ENCODE assay signal across 11 cellular contexts in the genomic region with DNA sequence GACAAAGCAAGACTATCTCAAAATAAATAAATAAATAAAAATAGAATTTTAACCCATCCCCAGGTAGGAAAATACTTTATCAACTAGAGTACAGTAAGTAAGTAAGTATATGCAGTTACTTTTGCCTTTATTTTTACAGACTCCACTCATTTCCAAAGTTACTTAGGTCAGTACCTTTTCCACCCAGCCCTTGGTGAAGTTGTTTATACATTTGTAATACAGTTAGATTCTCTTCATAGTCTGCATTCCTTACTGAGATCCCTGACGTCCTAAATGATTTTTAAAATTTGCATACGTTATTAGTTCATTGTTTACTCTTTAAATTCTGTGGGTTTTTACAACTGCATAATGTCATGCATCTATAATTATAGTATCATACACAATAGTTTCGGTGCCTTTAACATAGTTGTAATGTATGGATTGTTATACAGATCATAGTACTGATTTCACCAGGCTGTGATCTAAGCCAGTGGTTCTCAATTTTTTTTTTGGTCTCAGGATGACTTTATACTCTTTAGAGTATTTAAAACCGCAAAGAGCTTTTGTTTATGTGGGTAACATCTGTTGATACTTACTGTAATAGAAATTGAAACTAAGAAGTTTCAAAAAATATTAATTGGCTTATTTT. TPM values are rescaled to one million over a fixed set of nuclear protein-coding genes. Genes with fewer than 3 reads are reported as not detected.
DNase-seq lines count a peak whose midpoint lies in the region; ATAC-seq and TF ChIP-seq lines count a peak whose summit lies in the region.
"Had no signal": no experiment of that assay in that cellular context is flagged by ENCODE, and none has a peak within 500 bp of the region (broad histone marks: within the 10 kb centered on the region; RNA-seq: fewer than 3 reads in every experiment).

No MANE protein-coding gene starts in this region.

- POLR2A ChIA-PET in activated CD4-positive, alpha-beta memory T cell treated with anti-CD3 and anti-CD28 coated beads for 36 hours (lab: Charles Lee): interaction anchor here (1.7 to 1.8 kb wide), 2 partner anchors 11 to 41 kb away, joined by 4 to 8 read pairs; a partner anchor contains a TSS

- H3K27ac ChIP-seq in Peyer's patch: no peak overlapping the region

- intact Hi-C loops in activated CD4-positive, alpha-beta memory T cell treated with anti-CD3 and anti-CD28 coated beads for 36 hours (cut with micrococcal nuclease): loop anchor here (1.0 to 5.0 kb wide), 4 partner anchors 10 to 572 kb away; a partner anchor contains a TSS

- peak overlapping the region; percentile 76 for H3K27ac Mint-ChIP-seq in activated naive CD4-positive, alpha-beta T cell treated with anti-CD3 and anti-CD28 coated beads, Interleukin-2, amount 10 ng/mL, durations not matched to agents 7 days and 5 days
- H3K27ac Mint-ChIP-seq in activated CD4-positive, alpha-beta memory T cell treated with anti-CD3 and anti-CD28 coated beads for 36 hours: peak overlapping the region; percentile 79
- H3K27ac Mint-ChIP-seq in stimulated activated naive CD8-positive, alpha-beta T cell treated with anti-CD3 and anti-CD28 coated beads, Interleukin-15, amount 100 ng/mL, for 72 hours: no peak overlapping the region
- H3K27ac Mint-ChIP-seq: dendritic cell treated with granulocyte-macrophage colony-stimulating factor and Interleukin-4, amounts not matched to agents 40 ng/mL and 50 ng/mL, for 4 days had no signal

- H3K36me3 ChIP-seq in Peyer's patch: no peaks in the 10 kb centered on the region

- peaks cover 34% of the 10 kb centered on the region for H3K4me1 Mint-ChIP-seq in activated naive CD4-positive, alpha-beta T cell treated with anti-CD3 and anti-CD28 coated beads, Interleukin-2, amount 10 ng/mL, durations not matched to agents 7 days and 5 days
- peaks cover 35% of the 10 kb centered on the region for H3K4me1 Mint-ChIP-seq in activated CD4-positive, alpha-beta memory T cell treated with anti-CD3 and anti-CD28 coated beads for 36 hours (ENCODE audit: low read depth)
- H3K4me1 Mint-ChIP-seq in stimulated activated naive CD8-positive, alpha-beta T cell treated with anti-CD3 and anti-CD28 coated beads, Interleukin-15, amount 100 ng/mL, for 72 hours: peaks cover 31% of the 10 kb centered on the region

- H3K9me3 ChIP-seq in Peyer's patch: no peaks in the 10 kb centered on the region

- H3K27me3 Mint-ChIP-seq in activated naive CD4-positive, alpha-beta T cell treated with anti-CD3 and anti-CD28 coated beads, Interleukin-2, amount 10 ng/mL, durations not matched to agents 7 days and 5 days: no peaks in the 10 kb centered on the region
- no peaks in the 10 kb centered on the region for H3K27me3 Mint-ChIP-seq in activated CD4-positive, alpha-beta memory T cell treated with anti-CD3 and anti-CD28 coated beads for 36 hours
- no peaks in the 10 kb centered on the region for H3K27me3 Mint-ChIP-seq in stimulated activated naive CD8-positive, alpha-beta T cell treated with anti-CD3 and anti-CD28 coated beads, Interleukin-15, amount 100 ng/mL, for 72 hours
- H3K27me3 Mint-ChIP-seq: dendritic cell treated with granulocyte-macrophage colony-stimulating factor and Interleukin-4, amounts not matched to agents 40 ng/mL and 50 ng/mL, for 4 days had no signal

- no peak for TF ChIP-seq CTCF in Peyer's patch (IDR thresholded peaks at IDR 0.05)

- CTCF ChIA-PET in activated naive CD4-positive, alpha-beta T cell treated with anti-CD3 and anti-CD28 coated beads, Interleukin-2, amount 10 ng/mL, durations not matched to agents 7 days and 5 days (lab: Charles Lee): interaction anchor here (0.8 kb wide), 1 partner anchor 10 kb away, joined by 4 read pairs; no protein-coding TSS in a partner anchor
- CTCF ChIA-PET in activated CD4-positive, alpha-beta memory T cell treated with anti-CD3 and anti-CD28 coated beads for 36 hours (lab: Charles Lee): interaction anchor here (1.6 kb wide), 1 partner anchor 10 kb away, joined by 8 read pairs; a partner anchor contains a TSS

- H3K9me3 Mint-ChIP-seq in activated naive CD4-positive, alpha-beta T cell treated with anti-CD3 and anti-CD28 coated beads, Interleukin-2, amount 10 ng/mL, durations not matched to agents 7 days and 5 days: no peaks in the 10 kb centered on the region
- no peaks in the 10 kb centered on the region for H3K9me3 Mint-ChIP-seq in activated CD4-positive, alpha-beta memory T cell treated with anti-CD3 and anti-CD28 coated beads for 36 hours
- H3K9me3 Mint-ChIP-seq in stimulated activated naive CD8-positive, alpha-beta T cell treated with anti-CD3 and anti-CD28 coated beads, Interleukin-15, amount 100 ng/mL, for 72 hours: no peaks in the 10 kb centered on the region
- H3K9me3 Mint-ChIP-seq: dendritic cell treated with granulocyte-macrophage colony-stimulating factor and Interleukin-4, amounts not matched to agents 40 ng/mL and 50 ng/mL, for 4 days had no signal

- H3K27me3 ChIP-seq in Peyer's patch: no peaks in the 10 kb centered on the region

- H3K4me3 ChIP-seq in Peyer's patch: no peak overlapping the region

- peaks cover 0 to 5% (median 0%) of the 10 kb centered on the region in 4 donors for H3K4me1 ChIP-seq in Peyer's patch

- no peak for TF ChIP-seq POLR2A in Peyer's patch (IDR thresholded peaks at IDR 0.05)

- peak; percentile 78 for ATAC-seq in HG02970 (IDR thresholded peaks at IDR 0.05; ENCODE audit: low FRiP score, unreplicated experiment)
- ATAC-seq in stimulated activated naive CD8-positive, alpha-beta T cell treated with anti-CD3 and anti-CD28 coated beads, Interleukin-15, amount 100 ng/mL, for 72 hours: peak; percentile 97
- ATAC-seq: Panc1 had no signal

- H3K36me3 Mint-ChIP-seq in activated naive CD4-positive, alpha-beta T cell treated with anti-CD3 and anti-CD28 coated beads, Interleukin-2, amount 10 ng/mL, durations not matched to agents 7 days and 5 days: peaks cover 29% of the 10 kb centered on the region
- peaks cover 10% of the 10 kb centered on the region for H3K36me3 Mint-ChIP-seq in activated CD4-positive, alpha-beta memory T cell treated with anti-CD3 and anti-CD28 coated beads for 36 hours

- DNase-seq in activated naive CD4-positive, alpha-beta T cell treated with anti-CD3 and anti-CD28 coated beads, Interleukin-2, amount 10 ng/mL, durations not matched to agents 7 days and 5 days: no peak
- no peak for DNase-seq in activated naive CD4-positive, alpha-beta T cell treated with Interleukin-2 at 50 U/mL for 16 hours
- DNase-seq in activated CD4-positive, alpha-beta memory T cell treated with anti-CD3 and anti-CD28 coated beads for 36 hours: no peak
- no peak for DNase-seq in stimulated activated naive CD8-positive, alpha-beta T cell treated with anti-CD3 and anti-CD28 coated beads, Interleukin-15, amount 100 ng/mL, for 72 hours
- DNase-seq in Peyer's patch (no peak), HuH-7.5 (ENCODE audit: low spot score) (no peak)
- DNase-seq in stimulated activated CD4-positive, alpha-beta T cell treated with anti-CD3 and anti-CD28 coated beads, Interleukin-15, amount 100 ng/mL, for 24 hours: no peak
- DNase-seq: COR-L47 had no signal

- no peak overlapping the region for H3K4me3 Mint-ChIP-seq in activated naive CD4-positive, alpha-beta T cell treated with anti-CD3 and anti-CD28 coated beads, Interleukin-2, amount 10 ng/mL, durations not matched to agents 7 days and 5 days
- H3K4me3 Mint-ChIP-seq in activated CD4-positive, alpha-beta memory T cell treated with anti-CD3 and anti-CD28 coated beads for 36 hours: no peak overlapping the region
- H3K4me3 Mint-ChIP-seq in stimulated activated naive CD8-positive, alpha-beta T cell treated with anti-CD3 and anti-CD28 coated beads, Interleukin-15, amount 100 ng/mL, for 72 hours: peak overlapping the region; percentile 2 to 8
- H3K4me3 Mint-ChIP-seq: dendritic cell treated with granulocyte-macrophage colony-stimulating factor and Interleukin-4, amounts not matched to agents 40 ng/mL and 50 ng/mL, for 4 days had no signal

RNA-seq across cellular contexts. Expression of a gene that starts 10.4 kb away (rescaled TPM):
- 10 to 100 TPM; 13.9 to 15.9 TPM for total RNA-seq in activated CD4-positive, alpha-beta memory T cell treated with anti-CD3 and anti-CD28 coated beads for 36 hours
- 10 to 100 TPM in 1 of 4 donors, 1 to 10 TPM in 3; 5.4 to 20.6 (median 8.9) TPM for total RNA-seq in Peyer's patch

RNA-seq across cellular contexts. Expression of a gene that starts 10.6 kb away (rescaled TPM):
- total RNA-seq in activated CD4-positive, alpha-beta memory T cell treated with anti-CD3 and anti-CD28 coated beads for 36 hours: 1 to 10 TPM; 5.6 to 6.3 TPM
- 10 to 100 TPM in 2 of 4 donors, 1 to 10 TPM in 2; 8.3 to 28.9 (median 11.6) TPM for total RNA-seq in Peyer's patch

RNA-seq across cellular contexts. Expression of a gene that starts 41.3 kb away (rescaled TPM):
- total RNA-seq in activated CD4-positive, alpha-beta memory T cell treated with anti-CD3 and anti-CD28 coated beads for 36 hours: 10 to 100 TPM; 89.2 to 99.4 TPM
- total RNA-seq in Peyer's patch: 10 to 100 TPM; 26.1 to 61.9 (median 57.4) TPM

Comparison
In these comparisons a context has a peak if more than half of its experiments do, and no peak if none do; other contexts are left out.
1. H3K27ac Mint-ChIP-seq: peak in activated naive CD4-positive, alpha-beta T cell treated with anti-CD3 and anti-CD28 coated beads, Interleukin-2, amount 10 ng/mL, durations not matched to agents 7 days and 5 days (single experiment) and activated CD4-positive, alpha-beta memory T cell treated with anti-CD3 and anti-CD28 coated beads for 36 hours (single experiment); none in stimulated activated naive CD8-positive, alpha-beta T cell treated with anti-CD3 and anti-CD28 coated beads, Interleukin-15, amount 100 ng/mL, for 72 hours (0 of 2).
2. H3K4me3 Mint-ChIP-seq: peak in stimulated activated naive CD8-positive, alpha-beta T cell treated with anti-CD3 and anti-CD28 coated beads, Interleukin-15, amount 100 ng/mL, for 72 hours (2 of 2); none in activated naive CD4-positive, alpha-beta T cell treated with anti-CD3 and anti-CD28 coated beads, Interleukin-2, amount 10 ng/mL, durations not matched to agents 7 days and 5 days (single experiment) and activated CD4-positive, alpha-beta memory T cell treated with anti-CD3 and anti-CD28 coated beads for 36 hours (single experiment).